In the genomic region with DNA sequence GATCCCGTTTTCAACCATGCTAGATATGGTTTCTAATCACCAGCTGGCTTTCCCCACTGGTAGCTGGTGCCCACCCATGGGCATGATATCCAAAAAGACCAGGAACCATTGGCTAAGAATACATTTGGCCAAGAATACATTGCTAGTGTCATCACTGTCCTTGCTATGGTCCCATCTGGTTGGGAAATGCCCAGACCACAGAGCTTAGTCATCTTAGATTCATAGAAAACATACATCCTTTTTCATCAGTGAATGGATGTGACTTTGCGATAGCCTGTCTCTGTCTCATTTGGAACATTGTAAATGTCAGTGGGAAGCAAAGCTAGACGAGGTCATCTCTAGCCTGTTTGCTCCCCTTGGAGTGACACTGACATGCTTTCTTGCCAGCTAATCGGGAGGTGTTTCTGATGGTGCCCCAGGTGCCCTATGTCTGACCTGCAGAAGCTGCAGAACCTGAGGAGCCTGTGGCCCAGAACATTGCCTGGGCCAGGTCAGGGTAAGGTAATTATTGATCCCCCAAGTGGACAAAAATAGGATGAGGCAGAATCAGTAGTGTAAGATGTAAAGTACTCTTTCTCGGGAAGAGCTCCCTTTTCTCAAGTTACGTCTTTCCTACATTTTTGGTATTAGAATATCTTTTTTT, we compare ENCODE assay signal across 12 cellular contexts.
DNase-seq lines count a peak whose midpoint lies in the region; ATAC-seq lines count a peak whose summit lies in the region.
"Had no signal": no experiment of that assay in that cellular context is flagged by ENCODE, and none has a peak within 500 bp of the region (broad histone marks: within the 10 kb centered on the region; RNA-seq: fewer than 3 reads in every experiment).

No MANE protein-coding gene starts in this region.

- no peak overlapping the region for H3K4me3 ChIP-seq in skeletal muscle cell (ENCODE audit: low read depth, low read length)
- H3K4me3 ChIP-seq: upper lobe of left lung had no signal

- ATAC-seq in HG03521 (IDR thresholded peaks at IDR 0.05; ENCODE audit: unreplicated experiment), result peak; percentile 45
- no peak for ATAC-seq in left lobe of liver

- intact Hi-C loops in activated T-helper 1 cell treated with anti-CD3 and anti-CD28 coated beads, Interleukin-12 subunit alpha, Interleukin-12 subunit beta, Interleukin-2, Interleukin-4 antibody, amounts not matched to agents 30 ng/mL and 10 ng/mL and 1 ng/mL, durations not matched to agents 14 hours and 24 hours and 36 hours (cut with micrococcal nuclease), result loop anchor here (1.0 to 2.0 kb wide), 6 partner anchors 22 to 307 kb away; a partner anchor contains a TSS

- no peaks in the 10 kb centered on the region for H3K27me3 Mint-ChIP-seq in activated T-cell treated with anti-CD3 and anti-CD28 coated beads, Interleukin-2, amount 50 U/mL, for 24 hours
- H3K27me3 Mint-ChIP-seq in activated T-helper 1 cell treated with anti-CD3 and anti-CD28 coated beads, Interleukin-12 subunit alpha, Interleukin-12 subunit beta, Interleukin-2, Interleukin-4 antibody, amounts not matched to agents 30 ng/mL and 10 ng/mL and 1 ng/mL, durations not matched to agents 14 hours and 24 hours and 36 hours (ENCODE audit: insufficient read depth), result no peaks in the 10 kb centered on the region

- no peak overlapping the region for H3K4me3 Mint-ChIP-seq in activated T-cell treated with anti-CD3 and anti-CD28 coated beads, Interleukin-2, amount 50 U/mL, for 24 hours
- H3K4me3 Mint-ChIP-seq in activated T-helper 1 cell treated with anti-CD3 and anti-CD28 coated beads, Interleukin-12 subunit alpha, Interleukin-12 subunit beta, Interleukin-2, Interleukin-4 antibody, amounts not matched to agents 30 ng/mL and 10 ng/mL and 1 ng/mL, durations not matched to agents 14 hours and 24 hours and 36 hours, result peak overlapping the region; percentile 76

- peak overlapping the region; percentile 63 for H3K27ac Mint-ChIP-seq in activated T-cell treated with anti-CD3 and anti-CD28 coated beads, Interleukin-2, amount 50 U/mL, for 24 hours
- H3K27ac Mint-ChIP-seq in activated T-helper 1 cell treated with anti-CD3 and anti-CD28 coated beads, Interleukin-12 subunit alpha, Interleukin-12 subunit beta, Interleukin-2, Interleukin-4 antibody, amounts not matched to agents 30 ng/mL and 10 ng/mL and 1 ng/mL, durations not matched to agents 14 hours and 24 hours and 36 hours, result peak overlapping the region; percentile 91

- DNase-seq in activated T-cell treated with anti-CD3 and anti-CD28 coated beads, Interleukin-2, amount 50 U/mL, for 24 hours, result no peak
- no peak for DNase-seq in activated T-cell treated with anti-CD3 and anti-CD28 coated beads, Interleukin-2, amount 50 U/mL, for 1 hour
- no peak for DNase-seq in activated T-helper 1 cell treated with anti-CD3 and anti-CD28 coated beads, Interleukin-12 subunit alpha, Interleukin-12 subunit beta, Interleukin-2, Interleukin-4 antibody, amounts not matched to agents 30 ng/mL and 10 ng/mL and 1 ng/mL, durations not matched to agents 14 hours and 24 hours and 36 hours (ENCODE audit: low spot score)
- DNase-seq in skeletal muscle cell (ENCODE audit: low read depth) (peak; percentile 29), left lobe of liver (ENCODE audit: low spot score) (no peak), NCI-H82 treated with DMSO at 0.1 percent for 48 hours (lab: John Stamatoyannopoulos, UW; ENCODE audit: unreplicated experiment) (no peak), NCI-H748 (lab: John Stamatoyannopoulos, UW; ENCODE audit: unreplicated experiment) (no peak)
- DNase-seq: activated naive CD4-positive, alpha-beta T cell treated with anti-CD3 and anti-CD28 coated beads, Interleukin-2, amount 50 U/mL, for 16 hours; NCI-H1417 treated with DMSO at 0.1 percent for 48 hours; SHP77 treated with DMSO at 0.1 percent for 48 hours had no signal

- peaks cover 31% of the 10 kb centered on the region for H3K4me1 Mint-ChIP-seq in activated T-cell treated with anti-CD3 and anti-CD28 coated beads, Interleukin-2, amount 50 U/mL, for 24 hours (ENCODE audit: low read depth)
- H3K4me1 Mint-ChIP-seq in activated T-helper 1 cell treated with anti-CD3 and anti-CD28 coated beads, Interleukin-12 subunit alpha, Interleukin-12 subunit beta, Interleukin-2, Interleukin-4 antibody, amounts not matched to agents 30 ng/mL and 10 ng/mL and 1 ng/mL, durations not matched to agents 14 hours and 24 hours and 36 hours (ENCODE audit: low read depth), result peaks cover 70% of the 10 kb centered on the region

- H3K36me3 Mint-ChIP-seq in activated T-cell treated with anti-CD3 and anti-CD28 coated beads, Interleukin-2, amount 50 U/mL, for 24 hours (ENCODE audit: low read depth), result peaks cover 8% of the 10 kb centered on the region
- peaks cover 18% of the 10 kb centered on the region for H3K36me3 Mint-ChIP-seq in activated T-helper 1 cell treated with anti-CD3 and anti-CD28 coated beads, Interleukin-12 subunit alpha, Interleukin-12 subunit beta, Interleukin-2, Interleukin-4 antibody, amounts not matched to agents 30 ng/mL and 10 ng/mL and 1 ng/mL, durations not matched to agents 14 hours and 24 hours and 36 hours (ENCODE audit: low read depth)

- no peaks in the 10 kb centered on the region for H3K9me3 Mint-ChIP-seq in activated T-cell treated with anti-CD3 and anti-CD28 coated beads, Interleukin-2, amount 50 U/mL, for 24 hours
- no peaks in the 10 kb centered on the region for H3K9me3 Mint-ChIP-seq in activated T-helper 1 cell treated with anti-CD3 and anti-CD28 coated beads, Interleukin-12 subunit alpha, Interleukin-12 subunit beta, Interleukin-2, Interleukin-4 antibody, amounts not matched to agents 30 ng/mL and 10 ng/mL and 1 ng/mL, durations not matched to agents 14 hours and 24 hours and 36 hours
